In genomic region chr22:29704528-29705285, GRCh38 we compare ENCODE assay signal across 9 cellular contexts. TPM values are rescaled to one million over a fixed set of nuclear protein-coding genes. Genes with fewer than 3 reads are reported as not detected.
DNase-seq lines count a peak whose midpoint lies in the region; ATAC-seq and TF ChIP-seq lines count a peak whose summit lies in the region.
"Had no signal": no experiment of that assay in that cellular context is flagged by ENCODE, and none has a peak within 500 bp of the region (broad histone marks: within the 10 kb centered on the region; RNA-seq: fewer than 3 reads in every experiment).

No MANE protein-coding gene starts in this region.

- H3K9me3 Mint-ChIP-seq in CD8-positive, alpha-beta T cell, result no peaks in the 10 kb centered on the region
- H3K9me3 Mint-ChIP-seq in mesothelial cell of epicardium, result no peaks in the 10 kb centered on the region

- no peak overlapping the region for H3K4me3 ChIP-seq in right cardiac atrium (ENCODE audit: low read length)
- H3K4me3 ChIP-seq in CD8-positive, alpha-beta T cell (ENCODE audit: low read depth, low read length), result no peak overlapping the region

- H3K36me3 ChIP-seq in CD8-positive, alpha-beta T cell (ENCODE audit: insufficient read depth, low read length), result no peaks in the 10 kb centered on the region

- no peaks in the 10 kb centered on the region for H3K27me3 ChIP-seq in right cardiac atrium (ENCODE audit: control insufficient read depth, insufficient read depth)
- H3K27me3 ChIP-seq in CD8-positive, alpha-beta T cell (ENCODE audit: insufficient read depth, low read length), result no peaks in the 10 kb centered on the region

- DNase-seq in right cardiac atrium (peak in 2 of 3 donors; percentile 60 to 70), Right ventricle myocardium superior (no peak), inferior parietal cortex (ENCODE audit: extremely low spot score) (peak; percentile 60), mesothelial cell of epicardium (ENCODE audit: low spot score in 2 of 2, unreplicated experiment in 2 of 2) (no peak), omental fat pad (ENCODE audit: low spot score) (no peak)
- DNase-seq in CD8-positive, alpha-beta T cell, result no peak
- DNase-seq: activated effector memory CD4-positive, alpha-beta T cell treated with Interleukin-2 at 50 U/mL for 16 hours had no signal

- WGBS in right cardiac atrium, result 22% methylated on average over 14 of the region's 14 CpGs

- no peaks in the 10 kb centered on the region for H3K9me3 ChIP-seq in right cardiac atrium (ENCODE audit: control insufficient read depth, low read length)
- no peaks in the 10 kb centered on the region for H3K9me3 ChIP-seq in CD8-positive, alpha-beta T cell (ENCODE audit: low read length)

- POLR2A ChIA-PET in CD8-positive, alpha-beta T cell (lab: Charles Lee), result no interaction called here

- H3K4me1 Mint-ChIP-seq in CD8-positive, alpha-beta T cell (ENCODE audit: low read depth), result peaks cover 5% of the 10 kb centered on the region
- H3K4me1 Mint-ChIP-seq in mesothelial cell of epicardium, result peaks cover 21% of the 10 kb centered on the region

- no peaks in the 10 kb centered on the region for H3K36me3 Mint-ChIP-seq in CD8-positive, alpha-beta T cell
- no peaks in the 10 kb centered on the region for H3K36me3 Mint-ChIP-seq in mesothelial cell of epicardium

- no peak for TF ChIP-seq CTCF in CD8-positive, alpha-beta T cell (IDR thresholded peaks at IDR 0.05)
- no peak for TF ChIP-seq CTCF in mesothelial cell of epicardium (IDR thresholded peaks at IDR 0.05; ENCODE audit: unreplicated experiment)
- TF ChIP-seq CTCF in omental fat pad (IDR thresholded peaks at IDR 0.05), result no peak

- intact Hi-C loops in right cardiac atrium (cut with DNase I), result no loop called here
- intact Hi-C loops in Right ventricle myocardium superior (cut with DNase I), result no loop called here
- intact Hi-C loops in CD8-positive, alpha-beta T cell (cut with DNase I, micrococcal nuclease), result no loop called here

- ATAC-seq in right cardiac atrium (peak; percentile 9 to 19), Right ventricle myocardium superior (ENCODE audit: poor library complexity) (no peak), SK-N-SH treated with all-trans-retinoic acid at 6 μM for 48 hours (peak; percentile 66), HG03025 (IDR thresholded peaks at IDR 0.05; ENCODE audit: low FRiP score, unreplicated experiment) (no peak), omental fat pad (ENCODE audit: low FRiP score) (no peak)
- ATAC-seq in CD8-positive, alpha-beta T cell, result no peak

- H3K4me1 ChIP-seq in right cardiac atrium (ENCODE audit: control insufficient read depth, insufficient read depth, low read length), result no peaks in the 10 kb centered on the region
- H3K4me1 ChIP-seq in CD8-positive, alpha-beta T cell (ENCODE audit: insufficient read depth, low read length), result peaks cover 10% of the 10 kb centered on the region

- CTCF ChIA-PET in CD8-positive, alpha-beta T cell (lab: Charles Lee), result interaction anchor here (0.7 kb wide), 1 partner anchor 81 kb away, joined by 3 read pairs; no protein-coding TSS in a partner anchor

- H3K27me3 Mint-ChIP-seq in CD8-positive, alpha-beta T cell (ENCODE audit: low read depth), result peaks cover 6% of the 10 kb centered on the region
- peaks cover 81% of the 10 kb centered on the region for H3K27me3 Mint-ChIP-seq in mesothelial cell of epicardium (ENCODE audit: low read depth)

- no peak overlapping the region for H3K27ac ChIP-seq in right cardiac atrium (ENCODE audit: low read length)
- no peak overlapping the region for H3K27ac ChIP-seq in CD8-positive, alpha-beta T cell (ENCODE audit: low read depth, low read length)

- no peak overlapping the region for H3K4me3 Mint-ChIP-seq in CD8-positive, alpha-beta T cell
- no peak overlapping the region for H3K4me3 Mint-ChIP-seq in mesothelial cell of epicardium

- no peak overlapping the region for H3K27ac Mint-ChIP-seq in CD8-positive, alpha-beta T cell
- H3K27ac Mint-ChIP-seq in mesothelial cell of epicardium, result no peak overlapping the region

TF ChIP-seq in SK-N-SH treated with all-trans-retinoic acid at 6 μM for 48 hours, 23 proteins besides CTCF, POLR2A, EP300 and RAD21:
- TF ChIP-seq ZNF8 (CRISPR knock-in tag; IDR thresholded peaks at IDR 0.05), result no peak
- no peak for TF ChIP-seq ZFP3 (CRISPR knock-in tag; IDR thresholded peaks at IDR 0.05)
- no peak for TF ChIP-seq OSR1 (CRISPR knock-in tag; IDR thresholded peaks at IDR 0.05)
- TF ChIP-seq TSHZ2 (CRISPR knock-in tag; IDR thresholded peaks at IDR 0.05), result 0 out of 2 replicates have a peak, but pooled peaks have one; percentile 38
- TF ChIP-seq ZC3H10 (CRISPR knock-in tag; IDR thresholded peaks at IDR 0.05), result no peak

RNA-seq across cellular contexts. Expression of gene CABP7, which starts 15.1 kb away (rescaled TPM):
- total RNA-seq in right cardiac atrium (not detected), Right ventricle myocardium superior (not detected), mesothelial cell of epicardium (0.11 TPM in 1 of 3 replicates, not detected in the others), omental fat pad (under 1 TPM in 2 of 4 donors, not detected in 2; 0.13 to 0.19 TPM)
- 0.02 TPM for polyA plus RNA-seq in right cardiac atrium
- under 1 TPM; 0.25 to 0.52 TPM for total RNA-seq in CD8-positive, alpha-beta T cell

Comparison
In these comparisons a context has a peak if more than half of its experiments do, and no peak if none do; other contexts are left out.
1. ATAC-seq: peak in right cardiac atrium (2 of 2) and SK-N-SH treated with all-trans-retinoic acid at 6 μM for 48 hours (single experiment); none in Right ventricle myocardium superior (single experiment), CD8-positive, alpha-beta T cell (single experiment), HG03025 (single experiment) and omental fat pad (single experiment).
2. DNase-seq: peak in right cardiac atrium (2 of 3) and inferior parietal cortex (single experiment); none in Right ventricle myocardium superior (single experiment), CD8-positive, alpha-beta T cell (0 of 7), mesothelial cell of epicardium (0 of 2) and omental fat pad (single experiment).